19 cellular contexts compared by ENCODE assay signal in the genomic region with DNA sequence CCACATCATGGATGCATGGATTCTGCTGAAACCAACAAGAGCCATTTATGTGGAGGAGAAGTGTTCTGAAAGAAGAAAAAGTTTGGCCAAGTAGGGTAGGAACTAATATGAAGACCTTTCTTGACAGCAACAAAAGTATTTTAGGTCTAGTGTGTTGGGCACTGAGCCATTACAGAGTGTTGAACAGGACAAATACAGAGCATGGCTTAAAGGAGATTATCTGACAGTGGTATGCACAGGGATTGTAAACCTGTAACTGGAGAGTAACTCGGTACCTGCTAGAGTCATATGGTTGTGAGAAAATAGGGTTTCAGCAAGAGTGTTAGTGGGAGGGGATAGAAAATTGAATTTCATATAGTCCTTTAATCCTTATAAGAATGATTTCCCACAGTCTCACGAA.
"Had no signal": no experiment of that assay in that cellular context is flagged by ENCODE, and none has a peak within 500 bp of the region (broad histone marks: within the 10 kb centered on the region; RNA-seq: fewer than 3 reads in every experiment).

No MANE protein-coding gene starts in this region.

- H3K27me3 ChIP-seq: SJSA1 had no signal

- H3K9me3 ChIP-seq: SJSA1 had no signal

- ATAC-seq: SK-N-SH treated with all-trans-retinoic acid at 6 μM for 48 hours had no signal

- DNase-seq: KBM-7, MV-4-11, NCI-H1048, NCI-H1105, NCI-H1417, NCI-H1436 treated with DMSO at 0.1 percent for 48 hours, NCI-H1694, NCI-H187 treated with DMSO at 0.1 percent for 48 hours, NCI-H2029 treated with DMSO at 0.1 percent for 48 hours, NCI-H2171 treated with DMSO at 0.1 percent for 48 hours, NCI-H345, NCI-H446 treated with DMSO at 0.1 percent for 48 hours, NCI-H510A treated with DMSO at 0.1 percent for 48 hours, NCI-H526, RPMI8226, SHP77 treated with DMSO at 0.1 percent for 48 hours had no signal

- H3K27ac ChIP-seq: HL-60, SJSA1 had no signal

- H3K4me3 ChIP-seq: SJSA1 had no signal

- H3K36me3 ChIP-seq: SJSA1 had no signal
